Comparison of ENCODE assay signal across 2 cellular contexts in genomic region chr17:39244016-39244599, GRCh38.
TF ChIP-seq lines count a peak whose summit lies in the region.

No MANE protein-coding gene starts in this region.

TF ChIP-seq in SK-N-SH treated with all-trans-retinoic acid at 6 μM for 48 hours, 23 proteins besides CTCF, POLR2A, EP300 and RAD21:
- TF ChIP-seq ARNTL (CRISPR knock-in tag; IDR thresholded peaks at IDR 0.05; ENCODE audit: borderline replicate concordance, low read depth) (no peak), OSR1 (CRISPR knock-in tag; IDR thresholded peaks at IDR 0.05) (no peak), ZFP3 (CRISPR knock-in tag; IDR thresholded peaks at IDR 0.05) (no peak), ZFP30 (CRISPR knock-in tag; IDR thresholded peaks at IDR 0.05) (no peak), TSHZ2 (CRISPR knock-in tag; IDR thresholded peaks at IDR 0.05) (no peak), ZNF70 (CRISPR knock-in tag; IDR thresholded peaks at IDR 0.05) (no peak), BACH2 (CRISPR knock-in tag; IDR thresholded peaks at IDR 0.05; ENCODE audit: borderline replicate concordance) (no peak), GLIS3 (CRISPR knock-in tag; IDR thresholded peaks at IDR 0.05) (no peak), ISL1 (CRISPR knock-in tag; IDR thresholded peaks at IDR 0.05) (no peak), CSRNP3 (CRISPR knock-in tag; IDR thresholded peaks at IDR 0.05) (no peak), PPARA (CRISPR knock-in tag; IDR thresholded peaks at IDR 0.05; ENCODE audit: borderline replicate concordance) (no peak), ZC3H10 (CRISPR knock-in tag; IDR thresholded peaks at IDR 0.05) (no peak)

TF ChIP-seq in SK-N-SH, 30 proteins besides CTCF, POLR2A, EP300 and RAD21 (continued from another document):
- TF ChIP-seq JUND (IDR thresholded peaks at IDR 0.05) (no peak), FOSL2 (IDR thresholded peaks at IDR 0.05; ENCODE audit: borderline replicate concordance, low read depth) (no peak), ELF1 (IDR thresholded peaks at IDR 0.05) (no peak), SMC3 (IDR thresholded peaks at IDR 0.05; ENCODE audit: low read depth, low read length) (no peak), MXI1 (IDR thresholded peaks at IDR 0.05; ENCODE audit: low read depth, low read length) (no peak)
- TF ChIP-seq, protein P1, sequence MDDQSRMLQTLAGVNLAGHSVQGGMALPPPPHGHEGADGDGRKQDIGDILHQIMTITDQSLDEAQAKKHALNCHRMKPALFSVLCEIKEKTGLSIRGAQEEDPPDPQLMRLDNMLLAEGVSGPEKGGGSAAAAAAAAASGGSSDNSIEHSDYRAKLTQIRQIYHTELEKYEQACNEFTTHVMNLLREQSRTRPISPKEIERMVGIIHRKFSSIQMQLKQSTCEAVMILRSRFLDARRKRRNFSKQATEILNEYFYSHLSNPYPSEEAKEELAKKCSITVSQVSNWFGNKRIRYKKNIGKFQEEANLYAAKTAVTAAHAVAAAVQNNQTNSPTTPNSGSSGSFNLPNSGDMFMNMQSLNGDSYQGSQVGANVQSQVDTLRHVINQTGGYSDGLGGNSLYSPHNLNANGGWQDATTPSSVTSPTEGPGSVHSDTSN (IDR thresholded peaks at IDR 0.05), result no peak
